Comparison of ENCODE assay signal across 21 cellular contexts in genomic region chr11:59417023-59417422, GRCh38. TPM values are rescaled to one million over a fixed set of nuclear protein-coding genes. Genes with fewer than 3 reads are reported as not detected.
"Had no signal": no experiment of that assay in that cellular context is flagged by ENCODE, and none has a peak within 500 bp of the region (broad histone marks: within the 10 kb centered on the region; RNA-seq: fewer than 3 reads in every experiment).

No MANE protein-coding gene starts in this region.

- H3K4me3 ChIP-seq: esophagus squamous epithelium, psoas muscle, right lobe of liver, tibial nerve, uterus had no signal

- H3K27ac ChIP-seq: esophagus squamous epithelium, psoas muscle, right lobe of liver, tibial nerve, uterus had no signal

- H3K4me3 Mint-ChIP-seq: activated CD4-positive, alpha-beta T cell treated with anti-CD3 and anti-CD28 coated beads, Interleukin-2, amount 10 ng/mL, durations not matched to agents 24 days and 14 days; T-helper 17 cell; WTC11 had no signal

- DNase-seq: activated CD4-positive, alpha-beta T cell treated with anti-CD3 and anti-CD28 coated beads, Interleukin-2, amount 10 ng/mL, durations not matched to agents 24 days and 14 days; activated CD8-positive, alpha-beta memory T cell treated with anti-CD3 and anti-CD28 coated beads for 24 hours; cortex of kidney; effector CD4-positive, alpha-beta T cell; esophagus squamous epithelium; foreskin fibroblast; head of caudate nucleus; kidney glomerular epithelial cell; left ventricle myocardium superior; mesenchymal stem cell; psoas muscle; right lobe of liver; stimulated activated CD4-positive, alpha-beta T cell treated with anti-CD3 and anti-CD28 coated beads, Interleukin-1b, Interleukin-23, amount 100 ng/mL, for 48 hours; T-helper 17 cell; uterus had no signal

- H3K9me3 ChIP-seq: esophagus squamous epithelium, psoas muscle, right lobe of liver, tibial nerve, uterus had no signal

- H3K36me3 ChIP-seq: esophagus squamous epithelium, right lobe of liver, tibial nerve, uterus had no signal

- H3K4me1 ChIP-seq: esophagus squamous epithelium, psoas muscle, right lobe of liver, uterus had no signal

- H3K27ac Mint-ChIP-seq: activated CD4-positive, alpha-beta T cell treated with anti-CD3 and anti-CD28 coated beads, Interleukin-2, amount 10 ng/mL, durations not matched to agents 24 days and 14 days; T-helper 17 cell; WTC11 had no signal

- H3K9me3 Mint-ChIP-seq: activated CD4-positive, alpha-beta T cell treated with anti-CD3 and anti-CD28 coated beads, Interleukin-2, amount 10 ng/mL, durations not matched to agents 24 days and 14 days had no signal

- H3K27me3 ChIP-seq: right lobe of liver, tibial nerve, uterus had no signal

- H3K4me1 Mint-ChIP-seq: activated CD4-positive, alpha-beta T cell treated with anti-CD3 and anti-CD28 coated beads, Interleukin-2, amount 10 ng/mL, durations not matched to agents 24 days and 14 days; T-helper 17 cell; WTC11 had no signal

- ATAC-seq: left ventricle myocardium superior, psoas muscle, right lobe of liver, T-helper 17 cell, WTC11 had no signal

RNA-seq across cellular contexts. Expression of gene OR5A2, which starts 9.2 kb away (rescaled TPM):
- total RNA-seq: activated CD4-positive, alpha-beta T cell treated with anti-CD3 and anti-CD28 coated beads, Interleukin-2, amount 10 ng/mL, durations not matched to agents 24 days and 14 days; esophagus squamous epithelium; left ventricle myocardium superior; mucosa of gallbladder; omental fat pad; psoas muscle; right lobe of liver; subcutaneous adipose tissue; T-helper 17 cell; tibial nerve; uterus; WTC11 had no signal
- polyA plus RNA-seq: neural cell, psoas muscle had no signal

RNA-seq across cellular contexts. Expression of gene OR5A1, which starts 19.2 kb away (rescaled TPM):
- total RNA-seq: activated CD4-positive, alpha-beta T cell treated with anti-CD3 and anti-CD28 coated beads, Interleukin-2, amount 10 ng/mL, durations not matched to agents 24 days and 14 days; esophagus squamous epithelium; left ventricle myocardium superior; mucosa of gallbladder; omental fat pad; psoas muscle; right lobe of liver; subcutaneous adipose tissue; T-helper 17 cell; tibial nerve; uterus; WTC11 had no signal
- polyA plus RNA-seq: neural cell, psoas muscle had no signal

RNA-seq across cellular contexts. Expression of gene OR4D6, which starts 39.7 kb away (rescaled TPM):
- total RNA-seq: activated CD4-positive, alpha-beta T cell treated with anti-CD3 and anti-CD28 coated beads, Interleukin-2, amount 10 ng/mL, durations not matched to agents 24 days and 14 days; esophagus squamous epithelium; left ventricle myocardium superior; mucosa of gallbladder; omental fat pad; psoas muscle; right lobe of liver; subcutaneous adipose tissue; T-helper 17 cell; tibial nerve; uterus; WTC11 had no signal
- polyA plus RNA-seq: neural cell, psoas muscle had no signal

RNA-seq across cellular contexts. Expression of gene OR4D10, which starts 56.1 kb away (rescaled TPM):
- total RNA-seq: activated CD4-positive, alpha-beta T cell treated with anti-CD3 and anti-CD28 coated beads, Interleukin-2, amount 10 ng/mL, durations not matched to agents 24 days and 14 days; esophagus squamous epithelium; left ventricle myocardium superior; mucosa of gallbladder; omental fat pad; psoas muscle; right lobe of liver; subcutaneous adipose tissue; T-helper 17 cell; tibial nerve; uterus; WTC11 had no signal
- polyA plus RNA-seq: neural cell, psoas muscle had no signal

RNA-seq across cellular contexts. Expression of gene OR5AN1, which starts 58.3 kb away (rescaled TPM):
- total RNA-seq: activated CD4-positive, alpha-beta T cell treated with anti-CD3 and anti-CD28 coated beads, Interleukin-2, amount 10 ng/mL, durations not matched to agents 24 days and 14 days; esophagus squamous epithelium; left ventricle myocardium superior; mucosa of gallbladder; omental fat pad; psoas muscle; T-helper 17 cell; tibial nerve; uterus; WTC11 had no signal
- polyA plus RNA-seq: neural cell, psoas muscle had no signal
